In the genomic region with DNA sequence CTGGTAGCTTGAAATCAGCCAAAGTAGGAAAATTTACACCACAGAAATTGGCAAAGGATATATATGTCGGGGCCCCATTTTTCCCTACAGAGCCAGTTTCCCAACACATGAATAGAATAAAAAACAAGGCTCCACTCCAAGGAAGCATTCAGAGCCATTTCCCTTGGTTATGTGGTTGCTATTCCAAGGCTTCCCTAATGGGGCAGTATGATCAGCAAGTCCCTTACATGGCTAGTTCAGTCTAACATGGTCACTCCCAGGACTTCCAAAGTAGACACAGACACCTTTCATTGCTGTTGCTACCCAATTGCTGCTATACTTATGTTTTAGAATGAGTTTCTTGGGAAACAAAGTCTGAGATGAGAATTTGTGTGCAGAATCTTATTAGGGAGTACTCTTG, we compare ENCODE assay signal across 15 cellular contexts.
DNase-seq lines count a peak whose midpoint lies in the region; ATAC-seq, FAIRE-seq and TF ChIP-seq lines count a peak whose summit lies in the region.
"Had no signal": no experiment of that assay in that cellular context is flagged by ENCODE, and none has a peak within 500 bp of the region (broad histone marks: within the 10 kb centered on the region; RNA-seq: fewer than 3 reads in every experiment).

No MANE protein-coding gene starts in this region.

- intact Hi-C loops in GM12878 (cut with micrococcal nuclease; ENCODE audit: unreplicated experiment) = no loop called here

- H3K9ac ChIP-seq in GM12878 (ENCODE audit: control insufficient read depth, insufficient read depth, low read length) = no peak overlapping the region
- H3K9ac ChIP-seq: KMS-11 had no signal

- ATAC-seq in GM12878 (no peak), GM19351 (IDR thresholded peaks at IDR 0.05; ENCODE audit: unreplicated experiment) (no peak)
- ATAC-seq: activated CD4-positive, alpha-beta T cell treated with anti-CD3 and anti-CD28 coated beads for 36 hours had no signal

- no peaks in the 10 kb centered on the region for H3K4me1 Mint-ChIP-seq in neural crest cell
- H3K4me1 Mint-ChIP-seq: activated CD4-positive, alpha-beta T cell treated with anti-CD3 and anti-CD28 coated beads for 36 hours; activated naive CD4-positive, alpha-beta T cell treated with anti-CD3 and anti-CD28 coated beads, Interleukin-2, amount 50 U/mL, for 24 hours had no signal

- H3K9me3 Mint-ChIP-seq in neural crest cell = peaks cover 9% of the 10 kb centered on the region
- H3K9me3 Mint-ChIP-seq: activated naive CD4-positive, alpha-beta T cell treated with anti-CD3 and anti-CD28 coated beads, Interleukin-2, amount 50 U/mL, for 24 hours had no signal

- TF ChIP-seq CTCF in GM12878 (IDR thresholded peaks at IDR 0.05 in 2 of 3, conservative IDR thresholded peaks at IDR 0.05 in 1 of 3; ENCODE audit: control insufficient read depth in 2 of 3, extremely low read depth in 1 of 3, insufficient read depth in 1 of 3, low read depth in 3 of 3, low read length in 3 of 3) (peak in 1 of 3 experiments; percentile 13; a peak in 2 of 6 replicates), neural crest cell (conservative IDR thresholded peaks at IDR 0.05) (peak; percentile 24)

- H3K27ac ChIP-seq in GM12878 (ENCODE audit: control insufficient read depth, insufficient read depth) = no peak overlapping the region
- H3K27ac ChIP-seq: KMS-11, pancreas had no signal

- RAD21 ChIA-PET in GM12878 (lab: Charles Lee; ENCODE audit: unreplicated experiment) = no interaction called here

- no peak overlapping the region for H3K4me3 ChIP-seq in GM12878
- H3K4me3 ChIP-seq: pancreas had no signal

- POLR2A ChIA-PET in GM12878 (lab: Charles Lee) = no interaction called here

- no peak overlapping the region for H3K4me2 ChIP-seq in GM12878 (ENCODE audit: control insufficient read depth, insufficient read depth)
- H3K4me2 ChIP-seq: KMS-11 had no signal

- no peak overlapping the region for H3K4me3 Mint-ChIP-seq in neural crest cell
- H3K4me3 Mint-ChIP-seq: activated CD4-positive, alpha-beta T cell treated with anti-CD3 and anti-CD28 coated beads for 36 hours; activated naive CD4-positive, alpha-beta T cell treated with anti-CD3 and anti-CD28 coated beads, Interleukin-2, amount 50 U/mL, for 24 hours had no signal

- no TSS peak for BruUV-seq in GM12878 (replicated peaks; lab: Mats Ljungman, UMichigan)

- TF ChIP-seq POLR2A in GM12878 (IDR thresholded peaks at IDR 0.05; ENCODE audit: low read depth, low read length) = no peak

- no peaks in the 10 kb centered on the region for H3K36me3 ChIP-seq in GM12878 (ENCODE audit: control insufficient read depth in 2 of 2, insufficient read depth in 2 of 2, low read length in 1 of 2)
- H3K36me3 ChIP-seq: pancreas had no signal

- in situ Hi-C loops in GM12878 (cut with MboI) = no loop called here

- peaks cover 6% of the 10 kb centered on the region for H3K36me3 Mint-ChIP-seq in neural crest cell (ENCODE audit: low read depth)
- H3K36me3 Mint-ChIP-seq: activated naive CD4-positive, alpha-beta T cell treated with anti-CD3 and anti-CD28 coated beads, Interleukin-2, amount 50 U/mL, for 24 hours had no signal

- H3K79me2 ChIP-seq in GM12878 (ENCODE audit: control insufficient read depth, insufficient read depth, low read length) = no peaks in the 10 kb centered on the region

- FAIRE-seq in GM12878 (lab: Jason Lieb, UNC) = no peak
- FAIRE-seq: GM12891, pancreas, urothelium cell line had no signal

- 0% methylated on average over 1 of the region's 1 CpG for WGBS in GM12878 (ENCODE audit: insufficient coverage, insufficient replicate concordance, low lambda C conversion rate, missing lambda C conversion rate)

- TF ChIP-seq RAD21 in GM12878 (IDR thresholded peaks at IDR 0.05; ENCODE audit: insufficient read depth, low read depth, low read length) = 0 out of 2 replicates have a peak, but pooled peaks have one; percentile 11

- no peaks in the 10 kb centered on the region for H4K20me1 ChIP-seq in GM12878 (ENCODE audit: control insufficient read depth, insufficient read depth)

- no peaks in the 10 kb centered on the region for H3K4me1 ChIP-seq in GM12878 (ENCODE audit: control insufficient read depth, insufficient read depth, low read length)
- H3K4me1 ChIP-seq: pancreas had no signal

- H2AFZ ChIP-seq in GM12878 (ENCODE audit: control insufficient read depth, low read depth, low read length) = no peak overlapping the region

- CTCF ChIA-PET in GM12878 (lab: Yijun Ruan, JAX) = interaction anchor here (1.3 to 1.5 kb wide), 2 partner anchors 47 to 176 kb away, joined by 3 to 5 read pairs; no protein-coding TSS in a partner anchor

- H3K27me3 Mint-ChIP-seq in neural crest cell (ENCODE audit: low read depth) = no peaks in the 10 kb centered on the region
- H3K27me3 Mint-ChIP-seq: activated CD4-positive, alpha-beta T cell treated with anti-CD3 and anti-CD28 coated beads for 36 hours; activated naive CD4-positive, alpha-beta T cell treated with anti-CD3 and anti-CD28 coated beads, Interleukin-2, amount 50 U/mL, for 24 hours had no signal

- no peaks in the 10 kb centered on the region for H3K9me3 ChIP-seq in GM12878 (replicated peaks; ENCODE audit: control insufficient read depth, insufficient read depth, low read length)
- H3K9me3 ChIP-seq: pancreas had no signal

- SMC1A ChIA-PET in GM12878 (lab: Charles Lee; ENCODE audit: uncharacterized antibody, unreplicated experiment) = interaction anchor here (0.7 to 1.2 kb wide), 3 partner anchors 26 to 178 kb away, joined by 3 to 4 read pairs (median 4); no protein-coding TSS in a partner anchor

- H3K27ac Mint-ChIP-seq in neural crest cell (ENCODE audit: unreplicated experiment) = no peak overlapping the region
- H3K27ac Mint-ChIP-seq: activated CD4-positive, alpha-beta T cell treated with anti-CD3 and anti-CD28 coated beads for 36 hours; activated naive CD4-positive, alpha-beta T cell treated with anti-CD3 and anti-CD28 coated beads, Interleukin-2, amount 50 U/mL, for 24 hours had no signal

- DNase-seq in NCI-H1436 (lab: John Stamatoyannopoulos, UW) (peak; percentile 1), NCI-H1436 treated with DMSO at 0.1 percent for 48 hours (lab: John Stamatoyannopoulos, UW) (no peak), NCI-H187 (lab: John Stamatoyannopoulos, UW) (peak; percentile 27 to 74), GM12878 (ENCODE audit: low read depth, low spot score) (no peak), neural crest cell (ENCODE audit: low read depth, low spot score) (no peak), NK-92 (lab: John Stamatoyannopoulos, UW; ENCODE audit: unreplicated experiment) (no peak), dedifferentiated amniotic fluid mesenchymal stem cell (ENCODE audit: extremely low spot score) (no peak)
- DNase-seq: activated CD4-positive, alpha-beta T cell treated with anti-CD3 and anti-CD28 coated beads for 36 hours; effector memory CD4-positive, alpha-beta T cell had no signal

- H3K27me3 ChIP-seq in GM12878 (replicated peaks in 1 of 2; ENCODE audit: control insufficient read depth in 2 of 2, insufficient read depth in 2 of 2, low read length in 1 of 2) = no peaks in the 10 kb centered on the region
- H3K27me3 ChIP-seq: pancreas had no signal

- TF ChIP-seq EP300 in GM12878 (IDR thresholded peaks at IDR 0.05; ENCODE audit: borderline replicate concordance in 1 of 2, control insufficient read depth in 1 of 2, low read depth in 2 of 2, low read length in 2 of 2) = no peak

TF ChIP-seq in GM12878, 131 proteins besides CTCF, POLR2A, EP300 and RAD21 (continues in another document):
- no peak for TF ChIP-seq ZNF384 (IDR thresholded peaks at IDR 0.05; ENCODE audit: borderline replicate concordance, low read depth, low read length)
- TF ChIP-seq HCFC1 (IDR thresholded peaks at IDR 0.05; ENCODE audit: low read length) = no peak
- no peak for TF ChIP-seq CHD2 (IDR thresholded peaks at IDR 0.05; ENCODE audit: borderline replicate concordance, low read depth, low read length)
- no peak for TF ChIP-seq POU2F2 (IDR thresholded peaks at IDR 0.05; ENCODE audit: borderline replicate concordance, low read depth, low read length)
- TF ChIP-seq HDAC6 (IDR thresholded peaks at IDR 0.05; ENCODE audit: unreplicated experiment) = no peak
- no peak for TF ChIP-seq RB1 (IDR thresholded peaks at IDR 0.05; ENCODE audit: borderline replicate concordance)
- no peak for TF ChIP-seq SIX5 (IDR thresholded peaks at IDR 0.05; ENCODE audit: low read depth, low read length, severe bottlenecking)
- TF ChIP-seq CEBPB (IDR thresholded peaks at IDR 0.05; ENCODE audit: borderline replicate concordance in 1 of 2, low read depth in 2 of 2, low read length in 2 of 2) = no peak
- TF ChIP-seq, protein P1, sequence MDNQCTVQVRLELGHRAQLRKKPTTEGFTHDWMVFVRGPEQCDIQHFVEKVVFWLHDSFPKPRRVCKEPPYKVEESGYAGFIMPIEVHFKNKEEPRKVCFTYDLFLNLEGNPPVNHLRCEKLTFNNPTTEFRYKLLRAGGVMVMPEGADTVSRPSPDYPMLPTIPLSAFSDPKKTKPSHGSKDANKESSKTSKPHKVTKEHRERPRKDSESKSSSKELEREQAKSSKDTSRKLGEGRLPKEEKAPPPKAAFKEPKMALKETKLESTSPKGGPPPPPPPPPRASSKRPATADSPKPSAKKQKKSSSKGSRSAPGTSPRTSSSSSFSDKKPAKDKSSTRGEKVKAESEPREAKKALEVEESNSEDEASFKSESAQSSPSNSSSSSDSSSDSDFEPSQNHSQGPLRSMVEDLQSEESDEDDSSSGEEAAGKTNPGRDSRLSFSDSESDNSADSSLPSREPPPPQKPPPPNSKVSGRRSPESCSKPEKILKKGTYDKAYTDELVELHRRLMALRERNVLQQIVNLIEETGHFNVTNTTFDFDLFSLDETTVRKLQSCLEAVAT (IDR thresholded peaks at IDR 0.05) = no peak
- TF ChIP-seq TBL1XR1 (IDR thresholded peaks at IDR 0.05; ENCODE audit: low read depth, low read length) = no peak
- TF ChIP-seq, protein P2, sequence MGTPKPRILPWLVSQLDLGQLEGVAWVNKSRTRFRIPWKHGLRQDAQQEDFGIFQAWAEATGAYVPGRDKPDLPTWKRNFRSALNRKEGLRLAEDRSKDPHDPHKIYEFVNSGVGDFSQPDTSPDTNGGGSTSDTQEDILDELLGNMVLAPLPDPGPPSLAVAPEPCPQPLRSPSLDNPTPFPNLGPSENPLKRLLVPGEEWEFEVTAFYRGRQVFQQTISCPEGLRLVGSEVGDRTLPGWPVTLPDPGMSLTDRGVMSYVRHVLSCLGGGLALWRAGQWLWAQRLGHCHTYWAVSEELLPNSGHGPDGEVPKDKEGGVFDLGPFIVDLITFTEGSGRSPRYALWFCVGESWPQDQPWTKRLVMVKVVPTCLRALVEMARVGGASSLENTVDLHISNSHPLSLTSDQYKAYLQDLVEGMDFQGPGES (IDR thresholded peaks at IDR 0.05) = no peak
- TF ChIP-seq BACH1 (IDR thresholded peaks at IDR 0.05; ENCODE audit: borderline replicate concordance) = no peak
- no peak for TF ChIP-seq ZNF622 (IDR thresholded peaks at IDR 0.05)
- TF ChIP-seq JUND (IDR thresholded peaks at IDR 0.05; ENCODE audit: low read depth, low read length) = no peak
- no peak for TF ChIP-seq KAT2A (conservative IDR thresholded peaks at IDR 0.05; ENCODE audit: control insufficient read depth, low read depth, low read length)
- no peak for TF ChIP-seq SREBF1 (IDR thresholded peaks at IDR 0.05; ENCODE audit: low read length)
- TF ChIP-seq YY1 (IDR thresholded peaks at IDR 0.05; ENCODE audit: low read depth, low read length) = no peak
- TF ChIP-seq IKZF1 (conservative IDR thresholded peaks at IDR 0.05) = no peak

Comparison
In these comparisons a context has a peak if more than half of its experiments do, and no peak if none do; other contexts are left out.
1. DNase-seq: peak in NCI-H1436 (single experiment) and NCI-H187 (2 of 2); none in NCI-H1436 treated with DMSO at 0.1 percent for 48 hours (single experiment), GM12878 (single experiment), neural crest cell (single experiment), NK-92 (single experiment) and dedifferentiated amniotic fluid mesenchymal stem cell (single experiment).